8 cellular contexts compared by ENCODE assay signal in genomic region chr1:232950197-232950918, GRCh38. TPM values are rescaled to one million over a fixed set of nuclear protein-coding genes. Genes with fewer than 3 reads are reported as not detected.
DNase-seq lines count a peak whose midpoint lies in the region; ATAC-seq, FAIRE-seq and TF ChIP-seq lines count a peak whose summit lies in the region.

TSS of gene NTPCR (plus strand) at chr1:232950611. CDS start at chr1:232950711, 100 bp downstream.

- H3K4me1 ChIP-seq in psoas muscle = peaks cover 19% of the 10 kb centered on the region

- no peaks in the 10 kb centered on the region for H3K27me3 Mint-ChIP-seq in T-helper 17 cell

- H3K36me3 Mint-ChIP-seq in T-helper 17 cell (ENCODE audit: low read depth) = no peaks in the 10 kb centered on the region

- in situ Hi-C loops in GM13977 (cut with MboI; ENCODE audit: low pct_unique_long_range_greater_than_20kb, low sequenced_read_pairs, unreplicated experiment) = no loop called here

- peak; percentile 94 for DNase-seq in GM13977 (ENCODE audit: low spot score)
- DNase-seq in NCI-H146 treated with DMSO at 0.1 percent for 48 hours (lab: John Stamatoyannopoulos, UW; ENCODE audit: unreplicated experiment) = peak; percentile 85
- DNase-seq in T-helper 17 cell = peak; percentile 89 to 97 (median 93)
- peak in 55 of 56 donors; percentile 37 to 95 (median 85) for DNase-seq in amygdala (lab: John Stamatoyannopoulos, UW)
- DNase-seq in left ventricle myocardium superior = peak; percentile 97
- peak; percentile 94 to 97 for DNase-seq in psoas muscle
- peak; percentile 97 for DNase-seq in urothelium cell line (ENCODE audit: low spot score)

- intact Hi-C loops in left ventricle myocardium superior (cut with micrococcal nuclease) (no loop called here), psoas muscle (cut with DNase I) (loop anchor here (5.0 to 10.0 kb wide), 3 partner anchors 143 to 316 kb away; partner anchors contain the start of genes MAP10 (in 1 of the 2) and SIPA1L2 (in 1 of the 2))

- peak within 1 kb of the TSS; percentile 93 for H3K4me3 Mint-ChIP-seq in T-helper 17 cell

- H3K4me1 Mint-ChIP-seq in T-helper 17 cell = peaks cover 32% of the 10 kb centered on the region

- peaks cover 0 to 1% of the 10 kb centered on the region in 2 donors for H3K36me3 ChIP-seq in psoas muscle (ENCODE audit: insufficient read depth in 1 of 2, low read depth in 1 of 2)

- H3K9me3 ChIP-seq in T-helper 17 cell (ENCODE audit: control insufficient read depth, low read length, poor library complexity, severe bottlenecking) = no peaks in the 10 kb centered on the region
- H3K9me3 ChIP-seq in psoas muscle = no peaks in the 10 kb centered on the region

- peak; percentile 91 for FAIRE-seq in urothelium cell line (lab: Jason Lieb, UNC)

- peak within 1 kb of the TSS; percentile 86 for H3K27ac Mint-ChIP-seq in T-helper 17 cell

- peak within 1 kb of the TSS; percentile 94 for H3K4me3 ChIP-seq in psoas muscle

- H3K27ac ChIP-seq in psoas muscle = peak within 1 kb of the TSS; percentile 93

- no peak for TF ChIP-seq CTCF in GM13977 (IDR thresholded peaks at IDR 0.05; ENCODE audit: extremely low read depth, insufficient read depth, missing control alignments)
- no peak for TF ChIP-seq CTCF in psoas muscle (IDR thresholded peaks at IDR 0.05)

- 0 to 1% (median 0%) methylated on average over 46 to 47 of the region's 47 CpGs for WGBS in psoas muscle, 3 donors

- ATAC-seq in HG02870 (IDR thresholded peaks at IDR 0.05; ENCODE audit: unreplicated experiment) = peak; percentile 82
- ATAC-seq in T-helper 17 cell = peak; percentile 88
- ATAC-seq in left ventricle myocardium superior = peak; percentile 98
- ATAC-seq in psoas muscle = peak; percentile 95 to 98 (median 95)

- no peaks in the 10 kb centered on the region for H3K27me3 ChIP-seq in psoas muscle (ENCODE audit: insufficient read depth in 3 of 3, low read length in 2 of 3)

RNA-seq across cellular contexts. Expression of gene NTPCR, which starts in this region (rescaled TPM):
- total RNA-seq in T-helper 17 cell (10 to 100 TPM; 15.1 to 17.4 TPM), left ventricle myocardium superior (52.2 TPM), psoas muscle (10 to 100 TPM; 37.2 to 72.0 (median 62.2) TPM)
- 10 to 100 TPM; 34.8 to 75.1 (median 65.0) TPM for polyA plus RNA-seq in psoas muscle

Comparison
In these comparisons a context has a peak if more than half of its experiments do, and no peak if none do; other contexts are left out.
1. Peak in every context shown above with its lines: DNase-seq, ATAC-seq, H3K4me3 ChIP-seq and H3K27ac ChIP-seq.